Comparison of ENCODE assay signal across 34 cellular contexts in the genomic region with DNA sequence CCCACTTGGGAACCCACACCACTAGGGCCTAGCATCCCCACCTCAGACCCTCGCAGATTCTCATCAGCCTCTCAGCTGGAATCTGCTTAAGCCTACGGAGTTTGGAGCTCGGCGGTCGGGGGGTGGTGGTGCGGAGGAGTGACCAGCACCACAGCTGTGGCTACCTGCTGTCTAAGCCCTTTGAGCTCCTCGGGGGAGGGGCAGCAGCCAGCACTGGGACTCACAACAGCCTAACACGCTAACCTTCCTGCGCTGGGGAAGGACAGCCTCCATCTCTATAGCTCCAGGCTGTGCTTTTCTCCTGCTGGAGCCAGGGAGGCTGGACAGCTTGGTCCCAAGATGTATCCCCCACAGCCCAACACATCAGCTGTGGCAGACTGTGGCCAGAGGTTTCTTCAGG.
"Had no signal": no experiment of that assay in that cellular context is flagged by ENCODE, and none has a peak within 500 bp of the region (broad histone marks: within the 10 kb centered on the region; RNA-seq: fewer than 3 reads in every experiment).

No MANE protein-coding gene starts in this region.

- FAIRE-seq: bronchial epithelial cell, endometrium, pancreas, small intestine had no signal

- H3K27me3 ChIP-seq: esophagus squamous epithelium, gastrocnemius medialis, hepatocyte, pancreas, sigmoid colon, uterus had no signal

- H3K4me1 Mint-ChIP-seq: activated CD4-positive, alpha-beta T cell treated with anti-CD3 and anti-CD28 coated beads for 36 hours; activated CD8-positive, alpha-beta memory T cell treated with anti-CD3 and anti-CD28 coated beads, Interleukin-2, amount 10 ng/mL, durations not matched to agents 7 days and 5 days; activated naive CD4-positive, alpha-beta T cell treated with anti-CD3 and anti-CD28 coated beads, Interleukin-2, amount 50 U/mL, for 24 hours; activated naive CD8-positive, alpha-beta T cell treated with anti-CD3 and anti-CD28 coated beads, Interleukin-2, amount 50 U/mL, for 24 hours; central memory CD8-positive, alpha-beta T cell; stimulated activated effector memory CD8-positive, alpha-beta T cell treated with anti-CD3 and anti-CD28 coated beads, Interleukin-12 subunit alpha, Interleukin-12 subunit beta, amount 100 ng/mL, for 72 hours; T-helper 17 cell had no signal

- H3K36me3 ChIP-seq: esophagus squamous epithelium, gastrocnemius medialis, left ventricle myocardium inferior, pancreas, sigmoid colon, thoracic aorta, uterus had no signal

- H3K9me3 ChIP-seq: esophagus squamous epithelium, gastrocnemius medialis, left ventricle myocardium inferior, mucosa of descending colon, pancreas, psoas muscle, sigmoid colon, thoracic aorta, uterus had no signal

- H3K4me3 ChIP-seq: esophagus squamous epithelium, gastrocnemius medialis, hepatocyte, left ventricle myocardium inferior, lung, mucosa of descending colon, pancreas, psoas muscle, sigmoid colon, thoracic aorta, uterus had no signal

- H3K36me3 Mint-ChIP-seq: activated CD8-positive, alpha-beta memory T cell treated with anti-CD3 and anti-CD28 coated beads, Interleukin-2, amount 10 ng/mL, durations not matched to agents 7 days and 5 days; activated naive CD4-positive, alpha-beta T cell treated with anti-CD3 and anti-CD28 coated beads, Interleukin-2, amount 50 U/mL, for 24 hours; stimulated activated effector memory CD8-positive, alpha-beta T cell treated with anti-CD3 and anti-CD28 coated beads, Interleukin-12 subunit alpha, Interleukin-12 subunit beta, amount 100 ng/mL, for 72 hours; type B pancreatic cell had no signal

- ATAC-seq: activated CD4-positive, alpha-beta T cell treated with anti-CD3 and anti-CD28 coated beads for 36 hours; activated CD8-positive, alpha-beta memory T cell treated with anti-CD3 and anti-CD28 coated beads, Interleukin-2, amount 10 ng/mL, durations not matched to agents 7 days and 5 days; activated CD8-positive, alpha-beta T cell treated with anti-CD3 and anti-CD28 coated beads, Interleukin-2, amount 10 ng/mL, durations not matched to agents 7 days and 5 days; activated naive CD8-positive, alpha-beta T cell treated with anti-CD3 and anti-CD28 coated beads, Interleukin-2, amount 50 U/mL, for 24 hours; gastrocnemius medialis; mucosa of descending colon; pancreas; psoas muscle; stimulated activated effector memory CD8-positive, alpha-beta T cell treated with anti-CD3 and anti-CD28 coated beads, Interleukin-12 subunit alpha, Interleukin-12 subunit beta, amount 100 ng/mL, for 72 hours; T-helper 17 cell had no signal

- H3K27ac ChIP-seq: epithelial cell of prostate, esophagus squamous epithelium, gastrocnemius medialis, left ventricle myocardium inferior, pancreas, psoas muscle, sigmoid colon, thoracic aorta, uterus had no signal

- DNase-seq: activated CD4-positive, alpha-beta T cell treated with anti-CD3 and anti-CD28 coated beads for 36 hours; activated CD4-positive, CD25-positive, alpha-beta regulatory T cell; activated CD8-positive, alpha-beta memory T cell treated with anti-CD3 and anti-CD28 coated beads, Interleukin-2, amount 10 ng/mL, durations not matched to agents 7 days and 5 days; activated CD8-positive, alpha-beta T cell treated with anti-CD3 and anti-CD28 coated beads, Interleukin-2, amount 10 ng/mL, durations not matched to agents 7 days and 5 days; activated naive CD8-positive, alpha-beta T cell treated with anti-CD3 and anti-CD28 coated beads, Interleukin-2, amount 50 U/mL, for 24 hours; activated T-cell treated with anti-CD3 and anti-CD28 coated beads, Interleukin-2, amount 50 U/mL, for 48 hours; effector CD4-positive, alpha-beta T cell; esophagus squamous epithelium; gastrocnemius medialis; left ventricle myocardium inferior; mucosa of descending colon; nucleus accumbens; pancreas; psoas muscle; sigmoid colon; small intestine; stimulated activated CD4-positive, alpha-beta T cell treated with anti-CD3 and anti-CD28 coated beads, Interleukin-4, amount 100 ng/mL, for 24 hours; T-helper 17 cell; T1000; uterus had no signal

- H3K9me3 Mint-ChIP-seq: activated naive CD4-positive, alpha-beta T cell treated with anti-CD3 and anti-CD28 coated beads, Interleukin-2, amount 50 U/mL, for 24 hours; activated naive CD8-positive, alpha-beta T cell treated with anti-CD3 and anti-CD28 coated beads, Interleukin-2, amount 50 U/mL, for 24 hours; activated T-helper 2 cell treated with anti-CD3 and anti-CD28 coated beads, Interferon-gamma antibody, Interleukin-2, Interleukin-4, amounts not matched to agents 10 μg/mL and 5 μg/mL and 100 μg/mL, durations not matched to agents 14 hours and 24 hours and 36 hours; central memory CD8-positive, alpha-beta T cell; dendritic cell treated with granulocyte-macrophage colony-stimulating factor and Interleukin-4, amounts not matched to agents 40 ng/mL and 50 ng/mL, for 4 days; stimulated activated effector memory CD8-positive, alpha-beta T cell treated with anti-CD3 and anti-CD28 coated beads, Interleukin-12 subunit alpha, Interleukin-12 subunit beta, amount 100 ng/mL, for 72 hours; stimulated activated naive CD8-positive, alpha-beta T cell treated with anti-CD3 and anti-CD28 coated beads, Interleukin-15, Interleukin-2, amounts not matched to agents 100 ng/mL and 50 ng/mL, for 24 hours had no signal

- H3K27ac Mint-ChIP-seq: activated CD4-positive, alpha-beta T cell treated with anti-CD3 and anti-CD28 coated beads for 36 hours; activated CD8-positive, alpha-beta memory T cell treated with anti-CD3 and anti-CD28 coated beads, Interleukin-2, amount 10 ng/mL, durations not matched to agents 7 days and 5 days; activated CD8-positive, alpha-beta T cell treated with anti-CD3 and anti-CD28 coated beads, Interleukin-2, amount 10 ng/mL, durations not matched to agents 7 days and 5 days; activated naive CD4-positive, alpha-beta T cell treated with anti-CD3 and anti-CD28 coated beads, Interleukin-2, amount 50 U/mL, for 24 hours; activated naive CD8-positive, alpha-beta T cell treated with anti-CD3 and anti-CD28 coated beads, Interleukin-2, amount 50 U/mL, for 24 hours; activated T-helper 2 cell treated with anti-CD3 and anti-CD28 coated beads, Interferon-gamma antibody, Interleukin-2, Interleukin-4, amounts not matched to agents 10 μg/mL and 5 μg/mL and 100 μg/mL, durations not matched to agents 14 hours and 24 hours and 36 hours; dendritic cell treated with granulocyte-macrophage colony-stimulating factor and Interleukin-4, amounts not matched to agents 40 ng/mL and 50 ng/mL, for 4 days; stimulated activated effector memory CD8-positive, alpha-beta T cell treated with anti-CD3 and anti-CD28 coated beads, Interleukin-12 subunit alpha, Interleukin-12 subunit beta, amount 100 ng/mL, for 72 hours; stimulated activated naive CD8-positive, alpha-beta T cell treated with anti-CD3 and anti-CD28 coated beads, Interleukin-15, Interleukin-2, amounts not matched to agents 100 ng/mL and 50 ng/mL, for 24 hours; T-helper 17 cell; type B pancreatic cell had no signal

- H3K4me3 Mint-ChIP-seq: activated CD4-positive, alpha-beta T cell treated with anti-CD3 and anti-CD28 coated beads for 36 hours; activated CD8-positive, alpha-beta memory T cell treated with anti-CD3 and anti-CD28 coated beads, Interleukin-2, amount 10 ng/mL, durations not matched to agents 7 days and 5 days; activated CD8-positive, alpha-beta T cell treated with anti-CD3 and anti-CD28 coated beads, Interleukin-2, amount 10 ng/mL, durations not matched to agents 7 days and 5 days; activated naive CD4-positive, alpha-beta T cell treated with anti-CD3 and anti-CD28 coated beads, Interleukin-2, amount 50 U/mL, for 24 hours; activated naive CD8-positive, alpha-beta T cell treated with anti-CD3 and anti-CD28 coated beads, Interleukin-2, amount 50 U/mL, for 24 hours; central memory CD8-positive, alpha-beta T cell; dendritic cell treated with granulocyte-macrophage colony-stimulating factor and Interleukin-4, amounts not matched to agents 40 ng/mL and 50 ng/mL, for 4 days; nephron; stimulated activated effector memory CD8-positive, alpha-beta T cell treated with anti-CD3 and anti-CD28 coated beads, Interleukin-12 subunit alpha, Interleukin-12 subunit beta, amount 100 ng/mL, for 72 hours; stimulated activated naive CD8-positive, alpha-beta T cell treated with anti-CD3 and anti-CD28 coated beads, Interleukin-15, Interleukin-2, amounts not matched to agents 100 ng/mL and 50 ng/mL, for 24 hours; T-helper 17 cell; type B pancreatic cell had no signal
